Comparison of ENCODE assay signal across 8 cellular contexts in the genomic region with DNA sequence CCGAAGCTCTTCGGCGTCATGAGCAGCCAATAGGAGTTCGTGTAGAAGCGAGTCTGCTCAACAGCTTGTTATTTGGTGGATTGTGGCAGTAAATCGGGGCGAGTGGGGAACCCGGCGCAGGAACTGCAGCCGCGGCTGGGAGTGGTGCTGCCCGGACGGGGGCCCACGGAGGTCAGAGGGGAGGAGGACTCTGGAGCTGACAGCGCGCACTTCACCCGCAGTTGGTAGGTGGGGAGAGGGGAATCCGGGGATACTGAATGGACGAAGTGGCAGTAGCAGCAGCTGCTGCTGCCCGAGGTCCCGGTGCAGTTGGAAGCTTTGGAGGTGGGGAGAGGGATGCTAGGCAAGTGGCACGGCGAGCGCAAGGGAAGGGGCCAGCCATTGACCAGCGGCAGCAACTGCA. TPM values are rescaled to one million over a fixed set of nuclear protein-coding genes. Genes with fewer than 3 reads are reported as not detected.
DNase-seq lines count a peak whose midpoint lies in the region; ATAC-seq and TF ChIP-seq lines count a peak whose summit lies in the region.

A gene with protein sequence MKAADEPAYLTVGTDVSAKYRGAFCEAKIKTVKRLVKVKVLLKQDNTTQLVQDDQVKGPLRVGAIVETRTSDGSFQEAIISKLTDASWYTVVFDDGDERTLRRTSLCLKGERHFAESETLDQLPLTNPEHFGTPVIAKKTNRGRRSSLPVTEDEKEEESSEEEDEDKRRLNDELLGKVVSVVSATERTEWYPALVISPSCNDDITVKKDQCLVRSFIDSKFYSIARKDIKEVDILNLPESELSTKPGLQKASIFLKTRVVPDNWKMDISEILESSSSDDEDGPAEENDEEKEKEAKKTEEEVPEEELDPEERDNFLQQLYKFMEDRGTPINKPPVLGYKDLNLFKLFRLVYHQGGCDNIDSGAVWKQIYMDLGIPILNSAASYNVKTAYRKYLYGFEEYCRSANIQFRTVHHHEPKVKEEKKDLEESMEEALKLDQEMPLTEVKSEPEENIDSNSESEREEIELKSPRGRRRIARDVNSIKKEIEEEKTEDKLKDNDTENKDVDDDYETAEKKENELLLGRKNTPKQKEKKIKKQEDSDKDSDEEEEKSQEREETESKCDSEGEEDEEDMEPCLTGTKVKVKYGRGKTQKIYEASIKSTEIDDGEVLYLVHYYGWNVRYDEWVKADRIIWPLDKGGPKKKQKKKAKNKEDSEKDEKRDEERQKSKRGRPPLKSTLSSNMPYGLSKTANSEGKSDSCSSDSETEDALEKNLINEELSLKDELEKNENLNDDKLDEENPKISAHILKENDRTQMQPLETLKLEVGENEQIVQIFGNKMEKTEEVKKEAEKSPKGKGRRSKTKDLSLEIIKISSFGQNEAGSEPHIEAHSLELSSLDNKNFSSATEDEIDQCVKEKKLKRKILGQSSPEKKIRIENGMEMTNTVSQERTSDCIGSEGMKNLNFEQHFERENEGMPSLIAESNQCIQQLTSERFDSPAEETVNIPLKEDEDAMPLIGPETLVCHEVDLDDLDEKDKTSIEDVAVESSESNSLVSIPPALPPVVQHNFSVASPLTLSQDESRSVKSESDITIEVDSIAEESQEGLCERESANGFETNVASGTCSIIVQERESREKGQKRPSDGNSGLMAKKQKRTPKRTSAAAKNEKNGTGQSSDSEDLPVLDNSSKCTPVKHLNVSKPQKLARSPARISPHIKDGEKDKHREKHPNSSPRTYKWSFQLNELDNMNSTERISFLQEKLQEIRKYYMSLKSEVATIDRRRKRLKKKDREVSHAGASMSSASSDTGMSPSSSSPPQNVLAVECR (plus strand): TSS at position 79 of the 403 bp plus-strand sequence. CDS start 1,300 bp downstream, outside the sequence.

- peak; percentile 76 for DNase-seq in WTC11 (ENCODE audit: low spot score)
- peak in 9 of 10 donors; percentile 63 to 97 (median 92) for DNase-seq in dorsolateral prefrontal cortex
- no peak for DNase-seq in mucosa of gallbladder (ENCODE audit: low spot score)
- peak; percentile 56 to 87 for DNase-seq in stimulated activated effector memory CD8-positive, alpha-beta T cell treated with anti-CD3 and anti-CD28 coated beads, Interleukin-12 subunit alpha, Interleukin-12 subunit beta, amount 100 ng/mL, for 72 hours (ENCODE audit: low spot score in 2 of 2)
- no peak for DNase-seq in GM03348 (ENCODE audit: low spot score)

- peaks cover 35% of the 10 kb centered on the region for H3K36me3 Mint-ChIP-seq in WTC11
- H3K36me3 Mint-ChIP-seq in stimulated activated effector memory CD8-positive, alpha-beta T cell treated with anti-CD3 and anti-CD28 coated beads, Interleukin-12 subunit alpha, Interleukin-12 subunit beta, amount 100 ng/mL, for 72 hours, result peaks cover 69% of the 10 kb centered on the region

- intact Hi-C loops in dorsolateral prefrontal cortex (cut with DNase I), result loop anchor here (1.0 to 5.0 kb wide), 5 partner anchors 34 to 146 kb away; partner anchors contain the start of genes KIAA0586 (in 2 of the 2), TIMM9 (in 2 of the 2), ARMH4 (in 1 of the 2) and PSMA3 (in 1 of the 2)

- POLR2A ChIA-PET in WTC11 (lab: Charles Lee), result interaction anchor here (0.7 to 2.3 kb wide), 9 partner anchors 35 to 1951 kb away, joined by 3 to 21 read pairs (median 4); partner anchors contain the start of genes KIAA0586, PPM1A, PSMA3 and TIMM9

- peaks cover 11% of the 10 kb centered on the region for H3K4me1 Mint-ChIP-seq in WTC11
- peaks cover 18% of the 10 kb centered on the region for H3K4me1 Mint-ChIP-seq in stimulated activated effector memory CD8-positive, alpha-beta T cell treated with anti-CD3 and anti-CD28 coated beads, Interleukin-12 subunit alpha, Interleukin-12 subunit beta, amount 100 ng/mL, for 72 hours

- H3K4me3 Mint-ChIP-seq in WTC11, result peak within 1 kb of the TSS; percentile 99
- H3K4me3 Mint-ChIP-seq in stimulated activated effector memory CD8-positive, alpha-beta T cell treated with anti-CD3 and anti-CD28 coated beads, Interleukin-12 subunit alpha, Interleukin-12 subunit beta, amount 100 ng/mL, for 72 hours, result no peak within 1 kb of the TSS

- peak within 1 kb of the TSS; percentile 63 to 100 (median 95) for H3K4me3 ChIP-seq in dorsolateral prefrontal cortex

- CTCF ChIA-PET in WTC11 (lab: Charles Lee), result interaction anchor here (0.6 to 2.3 kb wide), 3 partner anchors 40 to 98 kb away, joined by 3 to 12 read pairs (median 8); partner anchors contain the start of genes PSMA3 and TOMM20L

- H3K9me3 Mint-ChIP-seq in WTC11, result no peaks in the 10 kb centered on the region
- H3K9me3 Mint-ChIP-seq in stimulated activated effector memory CD8-positive, alpha-beta T cell treated with anti-CD3 and anti-CD28 coated beads, Interleukin-12 subunit alpha, Interleukin-12 subunit beta, amount 100 ng/mL, for 72 hours, result no peaks in the 10 kb centered on the region

- TF ChIP-seq CTCF in WTC11 (IDR thresholded peaks at IDR 0.05) (no peak), dorsolateral prefrontal cortex (IDR thresholded peaks at IDR 0.05 in 54 of 56, conservative IDR thresholded peaks at IDR 0.05 in 2 of 56; ENCODE audit: low read depth in 1 of 56, partially characterized antibody in 56 of 56) (peak in 2 of 56 donors; percentile 0 to 5)

- TF ChIP-seq POLR2A in GM19099 (IDR thresholded peaks at IDR 0.05; ENCODE audit: extremely low read depth, insufficient read length, low read depth), result peak; percentile 28

- H3K27ac Mint-ChIP-seq in WTC11, result peak within 1 kb of the TSS; percentile 68; the same call in 1 of the 2 replicates
- peak within 1 kb of the TSS; percentile 92 for H3K27ac Mint-ChIP-seq in stimulated activated effector memory CD8-positive, alpha-beta T cell treated with anti-CD3 and anti-CD28 coated beads, Interleukin-12 subunit alpha, Interleukin-12 subunit beta, amount 100 ng/mL, for 72 hours

- H3K27ac ChIP-seq in dorsolateral prefrontal cortex, result peak within 1 kb of the TSS; percentile 91 to 100 (median 99)

- H3K27me3 Mint-ChIP-seq in WTC11 (ENCODE audit: low read depth), result no peaks in the 10 kb centered on the region

- no peaks in the 10 kb centered on the region for H3K27me3 ChIP-seq in dorsolateral prefrontal cortex

- ATAC-seq in WTC11, result peak; percentile 1
- no peak for ATAC-seq in stimulated activated effector memory CD8-positive, alpha-beta T cell treated with anti-CD3 and anti-CD28 coated beads, Interleukin-12 subunit alpha, Interleukin-12 subunit beta, amount 100 ng/mL, for 72 hours
- no peak for ATAC-seq in HG03520 (IDR thresholded peaks at IDR 0.05; ENCODE audit: unreplicated experiment)
- no peak for ATAC-seq in HG02571 (IDR thresholded peaks at IDR 0.05; ENCODE audit: unreplicated experiment)

TF ChIP-seq in WTC11, 78 proteins besides CTCF, POLR2A, EP300 and RAD21 (continues in another document):
- TF ChIP-seq ZNF423 (CRISPR knock-in tag; IDR thresholded peaks at IDR 0.05), result no peak
- 0 out of 2 replicates have a peak, but pooled peaks have one; percentile 41 for TF ChIP-seq FOXK1 (CRISPR knock-in tag; IDR thresholded peaks at IDR 0.05)
- TF ChIP-seq TEAD1 (CRISPR knock-in tag; IDR thresholded peaks at IDR 0.05), result 0 out of 2 replicates have a peak, but pooled peaks have one; percentile 23
- peak; percentile 31; the same call in 1 of the 2 replicates for TF ChIP-seq GABPB1 (CRISPR knock-in tag; IDR thresholded peaks at IDR 0.05)
- no peak for TF ChIP-seq RORB (CRISPR knock-in tag; IDR thresholded peaks at IDR 0.05)
- TF ChIP-seq USF1 (CRISPR knock-in tag; IDR thresholded peaks at IDR 0.05), result no peak
- TF ChIP-seq, protein P1, sequence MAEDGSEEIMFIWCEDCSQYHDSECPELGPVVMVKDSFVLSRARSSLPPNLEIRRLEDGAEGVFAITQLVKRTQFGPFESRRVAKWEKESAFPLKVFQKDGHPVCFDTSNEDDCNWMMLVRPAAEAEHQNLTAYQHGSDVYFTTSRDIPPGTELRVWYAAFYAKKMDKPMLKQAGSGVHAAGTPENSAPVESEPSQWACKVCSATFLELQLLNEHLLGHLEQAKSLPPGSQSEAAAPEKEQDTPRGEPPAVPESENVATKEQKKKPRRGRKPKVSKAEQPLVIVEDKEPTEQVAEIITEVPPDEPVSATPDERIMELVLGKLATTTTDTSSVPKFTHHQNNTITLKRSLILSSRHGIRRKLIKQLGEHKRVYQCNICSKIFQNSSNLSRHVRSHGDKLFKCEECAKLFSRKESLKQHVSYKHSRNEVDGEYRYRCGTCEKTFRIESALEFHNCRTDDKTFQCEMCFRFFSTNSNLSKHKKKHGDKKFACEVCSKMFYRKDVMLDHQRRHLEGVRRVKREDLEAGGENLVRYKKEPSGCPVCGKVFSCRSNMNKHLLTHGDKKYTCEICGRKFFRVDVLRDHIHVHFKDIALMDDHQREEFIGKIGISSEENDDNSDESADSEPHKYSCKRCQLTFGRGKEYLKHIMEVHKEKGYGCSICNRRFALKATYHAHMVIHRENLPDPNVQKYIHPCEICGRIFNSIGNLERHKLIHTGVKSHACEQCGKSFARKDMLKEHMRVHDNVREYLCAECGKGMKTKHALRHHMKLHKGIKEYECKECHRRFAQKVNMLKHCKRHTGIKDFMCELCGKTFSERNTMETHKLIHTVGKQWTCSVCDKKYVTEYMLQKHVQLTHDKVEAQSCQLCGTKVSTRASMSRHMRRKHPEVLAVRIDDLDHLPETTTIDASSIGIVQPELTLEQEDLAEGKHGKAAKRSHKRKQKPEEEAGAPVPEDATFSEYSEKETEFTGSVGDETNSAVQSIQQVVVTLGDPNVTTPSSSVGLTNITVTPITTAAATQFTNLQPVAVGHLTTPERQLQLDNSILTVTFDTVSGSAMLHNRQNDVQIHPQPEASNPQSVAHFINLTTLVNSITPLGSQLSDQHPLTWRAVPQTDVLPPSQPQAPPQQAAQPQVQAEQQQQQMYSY (CRISPR knock-in tag; IDR thresholded peaks at IDR 0.05), result peak; percentile 44; the same call in 1 of the 2 replicates
- TF ChIP-seq ZBTB21 (CRISPR knock-in tag; IDR thresholded peaks at IDR 0.05; ENCODE audit: borderline replicate concordance), result no peak
- TF ChIP-seq JUN (CRISPR knock-in tag; IDR thresholded peaks at IDR 0.05), result 0 out of 2 replicates have a peak, but pooled peaks have one; percentile 34
- no peak for TF ChIP-seq FOXJ3 (CRISPR knock-in tag; IDR thresholded peaks at IDR 0.05; ENCODE audit: borderline replicate concordance)

RNA-seq across cellular contexts. Expression of the gene that starts here (rescaled TPM):
- total RNA-seq in WTC11 (2021) (12.5 to 15.0 TPM (median 12.6 TPM) in 3 replicates), dorsolateral prefrontal cortex (10 to 100 TPM; 24.5 to 59.8 (median 40.9) TPM), mucosa of gallbladder (25.3 TPM)

Comparison
In these comparisons a context has a peak if more than half of its experiments do, and no peak if none do; other contexts are left out.
1. DNase-seq: peak in WTC11 (single experiment), dorsolateral prefrontal cortex (9 of 10) and stimulated activated effector memory CD8-positive, alpha-beta T cell treated with anti-CD3 and anti-CD28 coated beads, Interleukin-12 subunit alpha, Interleukin-12 subunit beta, amount 100 ng/mL, for 72 hours (2 of 2); none in mucosa of gallbladder (single experiment) and GM03348 (single experiment).